ENCODE assay signal across 21 cellular contexts in genomic region chr21:14870841-14871126, GRCh38.
A peak's percentile ranks its signal among the peaks of the same experiment; 100 is the strongest.
DNase-seq lines count a peak whose midpoint lies in the region; ATAC-seq and TF ChIP-seq lines count a peak whose summit lies in the region.
"Had no signal": no experiment of that assay in that cellular context is flagged by ENCODE, and none has a peak within 500 bp of the region (broad histone marks: within the 10 kb centered on the region; RNA-seq: fewer than 3 reads in every experiment).

No MANE protein-coding gene starts in this region.

- H3K79me1 ChIP-seq in H9 (ENCODE audit: insufficient read depth, low read depth, low read length, poor library complexity, severe bottlenecking) = no peaks in the 10 kb centered on the region

- no peak overlapping the region for H2BK5ac ChIP-seq in H9 (ENCODE audit: insufficient read length, low read length)

- no peak overlapping the region for H2BK20ac ChIP-seq in H9 (ENCODE audit: low read depth, low read length, poor library complexity, severe bottlenecking)

- WGBS in H9 (ENCODE audit: extremely low coverage, insufficient read length, low lambda C conversion rate) = no CpG with 5 or more reads among the region's 2 CpGs

- H3K36me3 Mint-ChIP-seq in H9 (ENCODE audit: insufficient read depth in 1 of 3, low read depth in 3 of 3) = no peaks in the 10 kb centered on the region
- H3K36me3 Mint-ChIP-seq: activated naive CD4-positive, alpha-beta T cell treated with anti-CD3 and anti-CD28 coated beads, Interleukin-2, amount 50 U/mL, for 72 hours; CD4-positive, alpha-beta memory T cell; T-cell had no signal

- H3K27ac ChIP-seq in foreskin keratinocyte (no peak overlapping the region), H9 (ENCODE audit: insufficient read length, low read depth, low read length) (no peak overlapping the region)
- H3K27ac ChIP-seq: brain microvascular endothelial cell, RWPE1 had no signal

- no peak overlapping the region for H3K4ac ChIP-seq in H9 (ENCODE audit: low read depth, low read length)

- H3K4me2 ChIP-seq in H9 (ENCODE audit: insufficient read depth, insufficient read length, low read length) = no peak overlapping the region

- H3K4me1 ChIP-seq in foreskin keratinocyte = peaks cover 10% of the 10 kb centered on the region
- no peaks in the 10 kb centered on the region for H3K4me1 ChIP-seq in H9 (ENCODE audit: insufficient read depth, low read length)

- no peaks in the 10 kb centered on the region for H3K9me3 ChIP-seq in H9 (ENCODE audit: control insufficient read depth, low read depth, low read length)

- no peaks in the 10 kb centered on the region for H3K79me2 ChIP-seq in H9 (ENCODE audit: insufficient read depth, low read length)

- no peak overlapping the region for H2AK5ac ChIP-seq in H9 (ENCODE audit: insufficient read length, low read length)

- H4K8ac ChIP-seq in H9 (replicated peaks; ENCODE audit: insufficient read length, low read depth, low read length) = no peak overlapping the region

- H2BK120ac ChIP-seq in H9 (ENCODE audit: low read depth, low read length, poor library complexity, severe bottlenecking) = no peak overlapping the region

- no peaks in the 10 kb centered on the region for H3K9me3 Mint-ChIP-seq in H9
- H3K9me3 Mint-ChIP-seq: activated naive CD4-positive, alpha-beta T cell treated with anti-CD3 and anti-CD28 coated beads, Interleukin-2, amount 50 U/mL, for 72 hours; activated T-cell treated with anti-CD3 and anti-CD28 coated beads, Interleukin-2, amount 50 U/mL, for 24 hours; CD4-positive, alpha-beta memory T cell; T-cell had no signal

- no peak for DNase-seq in foreskin keratinocyte
- no peak for DNase-seq in H9
- DNase-seq in Right ventricle myocardium inferior (ENCODE audit: missing footprints) = no peak
- DNase-seq in mesenteric fat pad (ENCODE audit: low spot score) = no peak
- no peak for DNase-seq in AML-193 (lab: John Stamatoyannopoulos, UW)
- DNase-seq: activated CD4-positive, alpha-beta T cell treated with anti-CD3 and anti-CD28 coated beads, Interleukin-2, amount 50 U/mL, for 48 hours; activated T-cell treated with anti-CD3 and anti-CD28 coated beads, Interleukin-2, amount 50 U/mL, for 24 hours; brain microvascular endothelial cell; CD4-positive, alpha-beta memory T cell; NCI-H1092; NCI-H82; occipital lobe; T-cell had no signal

- H3K27me3 ChIP-seq in foreskin keratinocyte = no peaks in the 10 kb centered on the region
- H3K27me3 ChIP-seq in H9 (ENCODE audit: insufficient read depth, low read length) = no peaks in the 10 kb centered on the region
- H3K27me3 ChIP-seq: brain microvascular endothelial cell had no signal

- H3K9ac ChIP-seq in H9 (ENCODE audit: extremely low read depth, insufficient read length, low read length) = no peak overlapping the region

- H3K27ac Mint-ChIP-seq in H9 = no peak overlapping the region
- H3K27ac Mint-ChIP-seq: activated naive CD4-positive, alpha-beta T cell treated with anti-CD3 and anti-CD28 coated beads, Interleukin-2, amount 50 U/mL, for 72 hours; activated T-cell treated with anti-CD3 and anti-CD28 coated beads, Interleukin-2, amount 50 U/mL, for 24 hours; T-cell had no signal

- no peak overlapping the region for H3K23ac ChIP-seq in H9 (ENCODE audit: insufficient read length, low read depth, low read length)

- H3K14ac ChIP-seq in H9 (ENCODE audit: insufficient read depth, low read length) = no peak overlapping the region

- H3K23me2 ChIP-seq in H9 (ENCODE audit: insufficient read length, low read depth, low read length, poor library complexity, severe bottlenecking) = no peaks in the 10 kb centered on the region

- H2BK15ac ChIP-seq in H9 (ENCODE audit: low read depth, low read length) = no peak overlapping the region

- no peak overlapping the region for H3K4me3 Mint-ChIP-seq in H9
- H3K4me3 Mint-ChIP-seq: activated T-cell treated with anti-CD3 and anti-CD28 coated beads, Interleukin-2, amount 50 U/mL, for 24 hours; CD4-positive, alpha-beta memory T cell; T-cell had no signal

- H3K18ac ChIP-seq in H9 (ENCODE audit: insufficient read length, low read depth, low read length) = no peak overlapping the region

- H2BK12ac ChIP-seq in H9 (ENCODE audit: insufficient read length, low read depth, low read length) = no peak overlapping the region

- H2AFZ ChIP-seq in H9 (ENCODE audit: low read length) = no peak overlapping the region

- ATAC-seq in GM18498 (IDR thresholded peaks at IDR 0.05; ENCODE audit: unreplicated experiment) (peak; percentile 20), GM21528 (IDR thresholded peaks at IDR 0.05; ENCODE audit: low FRiP score, unreplicated experiment) (peak; percentile 19), HG03103 (IDR thresholded peaks at IDR 0.05; ENCODE audit: low read depth, unreplicated experiment) (peak; percentile 17), foreskin keratinocyte (peak; percentile 51), Right ventricle myocardium inferior (no peak)
- ATAC-seq: activated naive CD4-positive, alpha-beta T cell treated with anti-CD3 and anti-CD28 coated beads, Interleukin-2, amount 50 U/mL, for 72 hours; K562; left lobe of liver; sciatic nerve; T-cell had no signal

- H3T11ph ChIP-seq in H9 (ENCODE audit: low read length) = no peak overlapping the region

- intact Hi-C loops in Right ventricle myocardium inferior (cut with DNase I) = no loop called here

- H4K20me1 ChIP-seq in H9 (ENCODE audit: control insufficient read depth, insufficient read depth, insufficient read length) = no peaks in the 10 kb centered on the region

- H3K27me3 Mint-ChIP-seq in H9 (ENCODE audit: low read depth) = peaks cover 1% of the 10 kb centered on the region; the same call in 1 of the 2 replicates
- H3K27me3 Mint-ChIP-seq: CD4-positive, alpha-beta memory T cell had no signal

- no peak overlapping the region for H4K5ac ChIP-seq in H9 (ENCODE audit: insufficient read length, low read depth, low read length)

- TF ChIP-seq CTCF in foreskin keratinocyte (conservative IDR thresholded peaks at IDR 0.05) = no peak
- TF ChIP-seq CTCF in H9 (conservative IDR thresholded peaks at IDR 0.05) = no peak

- H3K4me1 Mint-ChIP-seq in H9 = peaks cover 11 to 17% of the 10 kb centered on the region in 2 experiments
- H3K4me1 Mint-ChIP-seq: CD4-positive, alpha-beta memory T cell had no signal

- H4K91ac ChIP-seq in H9 (ENCODE audit: insufficient read length, low read depth, low read length) = no peak overlapping the region

- H3K56ac ChIP-seq in H9 (ENCODE audit: insufficient read length, low read depth, low read length) = no peak overlapping the region
